In genomic region chr12:5987573-5987972, GRCh38 we compare ENCODE assay signal across 6 cellular contexts. TPM values are rescaled to one million over a fixed set of nuclear protein-coding genes. Genes with fewer than 3 reads are reported as not detected.
"Had no signal": no experiment of that assay in that cellular context is flagged by ENCODE, and none has a peak within 500 bp of the region (broad histone marks: within the 10 kb centered on the region; RNA-seq: fewer than 3 reads in every experiment).

No MANE protein-coding gene starts in this region.

- H3K4me3 ChIP-seq: GM23248, K562 had no signal

- DNase-seq: GM23248, H9, HCEC 1CT, IMR-90 had no signal

- H2AFZ ChIP-seq: GM23248 had no signal

- ATAC-seq: K562 had no signal

- H3K27ac ChIP-seq: GM23248 had no signal

- H3K9ac ChIP-seq: GM23248 had no signal

- H3K4me3 Mint-ChIP-seq: H9 had no signal

- H3K9me3 Mint-ChIP-seq: H9 had no signal

RNA-seq across cellular contexts. Expression of gene ANO2, which starts 42.5 kb away (rescaled TPM):
- total RNA-seq: GM23248, HT-29, IMR-90 had no signal
- polyA plus RNA-seq: GM23248, K562 had no signal
